In genomic region chr11:101915811-101916291, GRCh38 we compare ENCODE assay signal across 8 cellular contexts. TPM values are rescaled to one million over a fixed set of nuclear protein-coding genes. Genes with fewer than 3 reads are reported as not detected.
DNase-seq lines count a peak whose midpoint lies in the region; TF ChIP-seq lines count a peak whose summit lies in the region.

No MANE protein-coding gene starts in this region.

- H3K4me3 ChIP-seq in HFF-Myc (replicated peaks; ENCODE audit: low read depth, low read length), result peak overlapping the region; percentile 53
- H3K4me3 ChIP-seq in thyroid gland (replicated peaks in 1 of 3), result peak overlapping the region in 2 of 3 donors; percentile 56 to 58

- POLR2A ChIA-PET in MCF 10A (lab: Yijun Ruan, JAX), result interaction anchor here (0.7 to 2.5 kb wide), 7 partner anchors 50 to 353 kb away, joined by 3 to 18 read pairs (median 7); no protein-coding TSS in a partner anchor

- H3K4me1 ChIP-seq in thyroid gland, result peaks cover 6 to 7% of the 10 kb centered on the region in 2 donors

- DNase-seq in activated T-cell treated with anti-CD3 and anti-CD28 coated beads, Interleukin-2, amount 50 U/mL, for 24 hours, result no peak
- DNase-seq in activated T-cell treated with anti-CD3 and anti-CD28 coated beads, Interleukin-2, amount 50 U/mL, for 48 hours, result no peak
- no peak for DNase-seq in HFF-Myc (ENCODE audit: extremely low read depth, low read depth)
- peak; percentile 56 for DNase-seq in NCI-H748 (lab: John Stamatoyannopoulos, UW; ENCODE audit: unreplicated experiment)
- DNase-seq in MCF 10A (ENCODE audit: unreplicated experiment), result peak; percentile 38
- DNase-seq in kidney tubule cell (ENCODE audit: low spot score), result peak; percentile 58
- no peak for DNase-seq in thyroid gland
- DNase-seq in Kasumi-1 (lab: John Stamatoyannopoulos, UW), result no peak

- peak overlapping the region; percentile 90 for H3K27ac Mint-ChIP-seq in activated T-cell treated with anti-CD3 and anti-CD28 coated beads, Interleukin-2, amount 50 U/mL, for 24 hours
- H3K27ac Mint-ChIP-seq in MCF 10A (ENCODE audit: low read depth, unreplicated experiment), result peak overlapping the region; percentile 98

- H3K4me3 Mint-ChIP-seq in activated T-cell treated with anti-CD3 and anti-CD28 coated beads, Interleukin-2, amount 50 U/mL, for 24 hours, result peak overlapping the region; percentile 88
- H3K4me3 Mint-ChIP-seq in MCF 10A (ENCODE audit: unreplicated experiment), result peak overlapping the region; percentile 96

- no peaks in the 10 kb centered on the region for H3K27me3 ChIP-seq in thyroid gland

- BruUV-seq in MCF 10A (replicated peaks; lab: Mats Ljungman, UMichigan), result no TSS peak

- TF ChIP-seq CTCF in HFF-Myc (IDR thresholded peaks at IDR 0.05; ENCODE audit: low read depth, low read length, missing control alignments) (no peak), MCF 10A (IDR thresholded peaks at IDR 0.05; ENCODE audit: unreplicated experiment) (no peak), thyroid gland (IDR thresholded peaks at IDR 0.05) (no peak)

- CTCF ChIA-PET in MCF 10A (lab: Yijun Ruan, JAX), result interaction anchor here (0.7 to 2.2 kb wide), 4 partner anchors 59 to 353 kb away, joined by 3 to 7 read pairs (median 4); no protein-coding TSS in a partner anchor

- H3K36me3 ChIP-seq in thyroid gland, result no peaks in the 10 kb centered on the region

- no peaks in the 10 kb centered on the region for H3K27me3 Mint-ChIP-seq in activated T-cell treated with anti-CD3 and anti-CD28 coated beads, Interleukin-2, amount 50 U/mL, for 24 hours
- H3K27me3 Mint-ChIP-seq in MCF 10A (ENCODE audit: insufficient read depth, unreplicated experiment), result no peaks in the 10 kb centered on the region

- H3K36me3 Mint-ChIP-seq in activated T-cell treated with anti-CD3 and anti-CD28 coated beads, Interleukin-2, amount 50 U/mL, for 24 hours (ENCODE audit: low read depth), result peaks cover 6% of the 10 kb centered on the region
- peaks cover 4% of the 10 kb centered on the region for H3K36me3 Mint-ChIP-seq in MCF 10A (ENCODE audit: insufficient read depth, unreplicated experiment)

- TF ChIP-seq POLR2A in thyroid gland (IDR thresholded peaks at IDR 0.05), result no peak

- WGBS in thyroid gland, 2 donors, result 17 to 24% methylated on average over 4 of the region's 4 CpGs

- intact Hi-C loops in MCF 10A (cut with micrococcal nuclease) (loop anchor here (1.0 to 5.0 kb wide), 4 partner anchors 54 to 352 kb away; partner anchors contain the start of gene YAP1), thyroid gland (cut with DNase I) (no loop called here)

- H3K4me1 Mint-ChIP-seq in activated T-cell treated with anti-CD3 and anti-CD28 coated beads, Interleukin-2, amount 50 U/mL, for 24 hours (ENCODE audit: low read depth), result peaks cover 27% of the 10 kb centered on the region
- peaks cover 26% of the 10 kb centered on the region for H3K4me1 Mint-ChIP-seq in MCF 10A (ENCODE audit: insufficient read depth, unreplicated experiment)

- H3K9me3 Mint-ChIP-seq in activated T-cell treated with anti-CD3 and anti-CD28 coated beads, Interleukin-2, amount 50 U/mL, for 24 hours, result no peaks in the 10 kb centered on the region
- no peaks in the 10 kb centered on the region for H3K9me3 Mint-ChIP-seq in MCF 10A (ENCODE audit: unreplicated experiment)

- H3K27ac ChIP-seq in thyroid gland, result peak overlapping the region; percentile 64 to 82 (median 77)

- H3K9me3 ChIP-seq in thyroid gland, result no peaks in the 10 kb centered on the region

RNA-seq across cellular contexts. Expression of gene ANGPTL5, which starts 0.5 kb away (rescaled TPM):
- not detected in 2 replicates for total RNA-seq in MCF 10A (2022)
- total RNA-seq in thyroid gland, result 1 to 10 TPM in 2 of 4 donors, under 1 TPM in 1, not detected in 1; 0.63 to 2.3 (median 1.2) TPM

RNA-seq across cellular contexts. Expression of gene CEP126, which starts 1.0 kb away (rescaled TPM):
- 3.1 and 4.3 TPM in 2 replicates for total RNA-seq in MCF 10A (2022)
- total RNA-seq in thyroid gland, result 10 to 100 TPM in 1 of 4 donors, 1 to 10 TPM in 3; 6.3 to 10.6 (median 8.1) TPM

Comparison
In these comparisons a context has a peak if more than half of its experiments do, and no peak if none do; other contexts are left out.
1. DNase-seq: peak in NCI-H748 (single experiment), MCF 10A (single experiment) and kidney tubule cell (single experiment); none in activated T-cell treated with anti-CD3 and anti-CD28 coated beads, Interleukin-2, amount 50 U/mL, for 24 hours (single experiment), activated T-cell treated with anti-CD3 and anti-CD28 coated beads, Interleukin-2, amount 50 U/mL, for 48 hours (0 of 2), HFF-Myc (single experiment), thyroid gland (0 of 2) and Kasumi-1 (0 of 2).